10 cellular contexts compared by ENCODE assay signal in the genomic region with DNA sequence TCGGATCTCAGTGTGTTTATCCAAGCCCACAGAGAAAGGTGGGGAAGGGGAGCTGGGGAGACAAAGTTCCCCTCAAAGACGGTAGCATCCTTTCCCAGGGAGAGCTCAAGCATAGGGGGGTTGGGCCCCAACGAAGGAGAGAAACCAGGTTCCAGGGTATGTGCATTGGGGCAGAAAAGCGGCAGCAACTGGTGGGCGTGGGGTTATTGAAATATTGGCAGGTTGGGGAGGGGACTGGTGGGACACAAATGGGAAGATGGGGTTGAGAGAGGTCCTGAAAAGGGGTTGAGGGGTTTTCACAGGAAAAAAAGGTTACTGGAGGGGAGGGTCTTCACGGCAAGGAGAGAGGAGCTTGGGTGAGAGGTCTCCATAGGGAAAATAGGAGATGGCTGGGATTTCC. TPM values are rescaled to one million over a fixed set of nuclear protein-coding genes. Genes with fewer than 3 reads are reported as not detected.
DNase-seq lines count a peak whose midpoint lies in the region; ATAC-seq and TF ChIP-seq lines count a peak whose summit lies in the region.
"Had no signal": no experiment of that assay in that cellular context is flagged by ENCODE, and none has a peak within 500 bp of the region (broad histone marks: within the 10 kb centered on the region; RNA-seq: fewer than 3 reads in every experiment).

No MANE protein-coding gene starts in this region.

- H3K9me3 Mint-ChIP-seq in CD4-positive, alpha-beta memory T cell, result no peaks in the 10 kb centered on the region
- H3K9me3 Mint-ChIP-seq in brain, result no peaks in the 10 kb centered on the region
- no peaks in the 10 kb centered on the region for H3K9me3 Mint-ChIP-seq in natural killer cell

- no peak for TF ChIP-seq POLR2A in lower leg skin (IDR thresholded peaks at IDR 0.05)

- peaks cover 28% of the 10 kb centered on the region for H3K79me2 ChIP-seq in KMS-11 (ENCODE audit: insufficient read depth, low read depth)

- H3K27ac Mint-ChIP-seq in CD4-positive, alpha-beta memory T cell, result peak overlapping the region in 6 of 7 donors; percentile 29 to 77 (median 49)
- H3K27ac Mint-ChIP-seq in brain, result peak overlapping the region in 3 of 5 experiments; percentile 24 to 53 (median 43)
- H3K27ac Mint-ChIP-seq in natural killer cell, result peak overlapping the region; percentile 88 to 90

- TF ChIP-seq CTCF in KMS-11 (conservative IDR thresholded peaks at IDR 0.05; ENCODE audit: low read depth, low read length) (no peak), brain (conservative IDR thresholded peaks at IDR 0.05) (no peak), natural killer cell (IDR thresholded peaks at IDR 0.05) (no peak), lower leg skin (IDR thresholded peaks at IDR 0.05) (no peak)

- peaks cover 3 to 6% of the 10 kb centered on the region in 2 donors for H3K36me3 Mint-ChIP-seq in CD4-positive, alpha-beta memory T cell
- no peaks in the 10 kb centered on the region for H3K36me3 Mint-ChIP-seq in brain
- H3K36me3 Mint-ChIP-seq in natural killer cell, result no peaks in the 10 kb centered on the region

- peaks cover 18% of the 10 kb centered on the region for H3K4me1 ChIP-seq in CD4-positive, alpha-beta memory T cell (ENCODE audit: insufficient read depth, low read length)
- peaks cover 24% of the 10 kb centered on the region for H3K4me1 ChIP-seq in KMS-11 (ENCODE audit: low read depth, poor library complexity, severe bottlenecking)

- H2AFZ ChIP-seq in KMS-11 (ENCODE audit: low read depth), result no peak overlapping the region

- H3K4me3 ChIP-seq in CD4-positive, alpha-beta memory T cell (ENCODE audit: low read length in 2 of 2), result no peak overlapping the region
- H3K4me3 ChIP-seq in KMS-11 (IDR thresholded peaks at IDR 0.05; ENCODE audit: insufficient read depth, low read depth, low read length), result no peak overlapping the region
- H3K4me3 ChIP-seq in lower leg skin (ENCODE audit: low read depth, poor library complexity, severe bottlenecking), result no peak overlapping the region

- no peak for ATAC-seq in natural killer cell
- no peak for ATAC-seq in GM19328 (IDR thresholded peaks at IDR 0.05; ENCODE audit: unreplicated experiment)
- ATAC-seq in HG03135 (IDR thresholded peaks at IDR 0.05; ENCODE audit: unreplicated experiment), result no peak

- peak overlapping the region; percentile 73 to 95 (median 85) for H3K4me3 Mint-ChIP-seq in CD4-positive, alpha-beta memory T cell
- peak overlapping the region; percentile 85 to 93 (median 90) for H3K4me3 Mint-ChIP-seq in brain
- H3K4me3 Mint-ChIP-seq in natural killer cell, result peak overlapping the region; percentile 90

- H3K4me2 ChIP-seq in KMS-11, result peak overlapping the region; percentile 62

- intact Hi-C loops in CD4-positive, alpha-beta memory T cell (cut with micrococcal nuclease), result no loop called here
- intact Hi-C loops in natural killer cell (cut with micrococcal nuclease) (loop anchor here (5.0 kb wide), 2 partner anchors 43 to 342 kb away; partner anchors contain the start of genes PTGER1 and SAMD1), lower leg skin (cut with DNase I; ENCODE audit: low total_unique reads) (no loop called here)

- CTCF ChIA-PET in CD4-positive, alpha-beta memory T cell (lab: Charles Lee; ENCODE audit: partially characterized antibody), result interaction anchor here (0.8 to 4.1 kb wide), 10 partner anchors 14 to 351 kb away, joined by 3 to 68 read pairs (median 13); partner anchors contain the start of gene C19orf67

- H3K36me3 ChIP-seq in CD4-positive, alpha-beta memory T cell (ENCODE audit: insufficient read depth, low read length), result no peaks in the 10 kb centered on the region
- no peaks in the 10 kb centered on the region for H3K36me3 ChIP-seq in KMS-11 (ENCODE audit: insufficient read depth)

- no peaks in the 10 kb centered on the region for H3K27me3 ChIP-seq in CD4-positive, alpha-beta memory T cell (ENCODE audit: insufficient read depth, low read length)
- H3K27me3 ChIP-seq in KMS-11 (ENCODE audit: insufficient read depth, low read depth), result no peaks in the 10 kb centered on the region

- peak overlapping the region; percentile 61; the same call in 1 of the 2 replicates for H3K9ac ChIP-seq in KMS-11

- peaks cover 13 to 33% (median 21%) of the 10 kb centered on the region in 4 donors for H3K4me1 Mint-ChIP-seq in CD4-positive, alpha-beta memory T cell
- peaks cover 46% of the 10 kb centered on the region for H3K4me1 Mint-ChIP-seq in brain
- peaks cover 26 to 36% of the 10 kb centered on the region in 2 donors for H3K4me1 Mint-ChIP-seq in natural killer cell

- POLR2A ChIA-PET in CD4-positive, alpha-beta memory T cell (lab: Charles Lee; ENCODE audit: partially characterized antibody), result interaction anchor here (1.0 to 3.2 kb wide), 7 partner anchors 44 to 383 kb away, joined by 3 to 36 read pairs (median 19); partner anchors contain the start of genes ADGRE5, DNAJB1, IL27RA and MISP3

- no peak for DNase-seq in CD4-positive, alpha-beta memory T cell
- no peak for DNase-seq in natural killer cell
- DNase-seq in lower leg skin (ENCODE audit: low spot score in 2 of 2), result no peak
- DNase-seq in germinal center (ENCODE audit: low spot score), result no peak
- DNase-seq: NCI-H187 had no signal

- H3K27ac ChIP-seq in CD4-positive, alpha-beta memory T cell (ENCODE audit: low read depth, low read length), result peak overlapping the region; percentile 60
- no peak overlapping the region for H3K27ac ChIP-seq in KMS-11

- no peaks in the 10 kb centered on the region for H3K27me3 Mint-ChIP-seq in CD4-positive, alpha-beta memory T cell
- peaks cover 4% of the 10 kb centered on the region for H3K27me3 Mint-ChIP-seq in brain
- no peaks in the 10 kb centered on the region for H3K27me3 Mint-ChIP-seq in natural killer cell (ENCODE audit: low read depth in 2 of 2)

- WGBS in lower leg skin, 2 donors, result 37 to 45% methylated on average over 6 of the region's 6 CpGs

- H4K20me1 ChIP-seq in KMS-11 (ENCODE audit: insufficient read depth), result no peaks in the 10 kb centered on the region

- no peaks in the 10 kb centered on the region for H3K9me3 ChIP-seq in CD4-positive, alpha-beta memory T cell (ENCODE audit: control insufficient read depth in 1 of 2, low read length in 2 of 2)

RNA-seq across cellular contexts. Expression of gene ASF1B, which starts 1.0 kb away (rescaled TPM):
- 1 to 10 TPM; 2.3 to 3.0 TPM for total RNA-seq in CD4-positive, alpha-beta memory T cell
- polyA plus RNA-seq in CD4-positive, alpha-beta memory T cell, result 1 to 10 TPM; 1.8 to 3.0 TPM
- polyA plus RNA-seq in brain (ENCODE audit: insufficient read depth, low read depth, low replicate concordance), result 127 TPM
- total RNA-seq in natural killer cell, result 1 to 10 TPM; 4.5 to 5.5 (median 4.8) TPM
- 1 to 10 TPM in 3 of 4 donors, not detected in 1; 1.6 to 3.2 (median 2.3) TPM for total RNA-seq in lower leg skin

RNA-seq across cellular contexts. Expression of gene PRKACA, which starts 17.8 kb away (rescaled TPM):
- 10 to 100 TPM; 48.9 to 51.7 TPM for total RNA-seq in CD4-positive, alpha-beta memory T cell
- polyA plus RNA-seq in CD4-positive, alpha-beta memory T cell, result 1 to 10 TPM in 1 of 2 donors, under 1 TPM in 1; 0.42 to 2.2 TPM
- 235 TPM for polyA plus RNA-seq in brain (ENCODE audit: insufficient read depth, low read depth, low replicate concordance)
- total RNA-seq in natural killer cell (10 to 100 TPM; 68.6 to 71.8 (median 69.3) TPM), lower leg skin (10 to 100 TPM; 45.9 to 53.7 (median 49.2) TPM)

RNA-seq across cellular contexts. Expression of gene SAMD1, which starts 44.8 kb away (rescaled TPM):
- 10 to 100 TPM; 36.7 to 43.3 TPM for total RNA-seq in CD4-positive, alpha-beta memory T cell
- 1 to 10 TPM in 1 of 2 donors, under 1 TPM in 1; 0.16 to 2.4 TPM for polyA plus RNA-seq in CD4-positive, alpha-beta memory T cell
- 168 TPM for polyA plus RNA-seq in brain (ENCODE audit: insufficient read depth, low read depth, low replicate concordance)
- total RNA-seq in natural killer cell, result 10 to 100 TPM; 30.8 to 33.0 (median 30.9) TPM
- total RNA-seq in lower leg skin, result 10 to 100 TPM; 23.2 to 61.1 (median 33.2) TPM

RNA-seq across cellular contexts. Expression of gene C19orf67, which starts 49.8 kb away (rescaled TPM):
- total RNA-seq in CD4-positive, alpha-beta memory T cell, result under 1 TPM in 1 of 2 experiments, not detected in 1; 0.55 TPM
- not detected for polyA plus RNA-seq in CD4-positive, alpha-beta memory T cell
- polyA plus RNA-seq in brain (ENCODE audit: insufficient read depth, low read depth, low replicate concordance), result not detected
- total RNA-seq in natural killer cell, result under 1 TPM in 2 of 3 donors, not detected in 1; 0.35 to 0.53 TPM
- not detected for total RNA-seq in lower leg skin
- total RNA-seq: dermis microvascular lymphatic vessel endothelial cell had no signal
